In the genomic region with DNA sequence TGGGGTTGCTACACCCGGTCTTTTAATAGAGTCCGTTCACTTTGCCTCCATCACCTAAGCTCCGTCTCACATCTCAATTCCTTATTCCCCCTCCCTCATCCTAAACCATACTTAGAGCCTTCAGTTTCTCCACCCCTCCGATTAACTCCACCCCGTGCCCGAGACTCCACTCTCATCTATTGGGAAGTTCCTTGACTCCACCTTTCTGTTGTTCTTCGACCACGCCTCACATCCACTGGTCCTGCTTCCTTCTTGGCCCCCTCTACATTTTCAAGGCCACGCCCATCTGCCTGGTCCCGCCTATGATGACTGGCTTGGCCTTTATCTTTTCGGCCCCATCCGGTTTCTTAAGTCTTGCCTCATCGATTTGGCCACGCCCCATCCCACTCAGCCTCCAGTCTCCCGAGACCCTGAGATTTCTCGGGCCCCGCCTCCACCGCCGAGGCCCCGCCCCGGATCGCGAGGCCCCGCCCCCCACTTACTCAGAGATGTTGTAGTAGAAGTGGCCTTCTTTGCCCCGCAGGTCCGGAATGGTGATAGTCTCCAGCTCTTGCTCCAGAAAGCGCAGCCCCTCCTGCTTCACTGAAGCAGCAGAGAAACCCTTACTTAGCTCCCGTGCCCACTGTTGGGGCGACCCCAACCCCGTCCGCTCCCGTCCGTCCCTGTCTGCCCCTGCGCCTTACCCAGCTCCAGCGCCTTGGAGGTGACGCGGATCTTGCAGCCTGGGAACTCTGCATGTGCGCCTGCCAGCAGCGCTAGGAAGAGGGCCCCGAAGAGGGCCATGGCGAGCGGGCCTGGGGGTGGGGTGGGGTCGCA, we compare ENCODE assay signal across 8 cellular contexts. TPM values are rescaled to one million over a fixed set of nuclear protein-coding genes. Genes with fewer than 3 reads are reported as not detected.
DNase-seq lines count a peak whose midpoint lies in the region; ATAC-seq and TF ChIP-seq lines count a peak whose summit lies in the region.

No MANE protein-coding gene starts in this region.

- peaks cover 12% of the 10 kb centered on the region for H3K4me1 Mint-ChIP-seq in endodermal cell

- no peak overlapping the region for H3K18ac ChIP-seq in mesendoderm (ENCODE audit: low read length)

- no peak overlapping the region for H4K5ac ChIP-seq in mesendoderm (ENCODE audit: low read length)

- H3K27me3 ChIP-seq in A673 (replicated peaks; ENCODE audit: insufficient read depth, low read depth, low read length, poor library complexity) (no peaks in the 10 kb centered on the region), endodermal cell (ENCODE audit: control insufficient read depth, insufficient read depth, low read length, poor library complexity, severe bottlenecking) (no peaks in the 10 kb centered on the region), mesendoderm (ENCODE audit: insufficient read depth, low read length, poor library complexity) (no peaks in the 10 kb centered on the region)

- peaks cover 6% of the 10 kb centered on the region for H3K79me1 ChIP-seq in mesendoderm (ENCODE audit: low read length)

- CTCF ChIA-PET in A673 (lab: Charles Lee): no interaction called here

- peak overlapping the region; percentile 99 for H3K4me2 ChIP-seq in mesendoderm (ENCODE audit: low read length)

- no peaks in the 10 kb centered on the region for H3K9me3 Mint-ChIP-seq in endodermal cell

- peak overlapping the region; percentile 98 for H3K27ac Mint-ChIP-seq in endodermal cell

- no peak overlapping the region for H3K23ac ChIP-seq in mesendoderm (ENCODE audit: low read length)

- BruUV-seq in A673 (replicated peaks; lab: Mats Ljungman, UMichigan): no TSS peak

- peaks cover 17% of the 10 kb centered on the region for H3K4me1 ChIP-seq in A673 (ENCODE audit: insufficient read depth, low read length, poor library complexity, severe bottlenecking)
- peaks cover 4% of the 10 kb centered on the region for H3K4me1 ChIP-seq in endodermal cell (ENCODE audit: control insufficient read depth, insufficient read depth, low read length)
- peaks cover 2% of the 10 kb centered on the region for H3K4me1 ChIP-seq in mesendoderm (ENCODE audit: control insufficient read depth, low read depth, low read length)

- peak overlapping the region; percentile 1 for H3K4ac ChIP-seq in mesendoderm (ENCODE audit: low read depth, low read length)

- H3K4me3 Mint-ChIP-seq in endodermal cell: peak overlapping the region; percentile 71

- H4K8ac ChIP-seq in mesendoderm (ENCODE audit: low read depth, low read length): no peak overlapping the region

- peak overlapping the region; percentile 81 for H3K27ac ChIP-seq in A673 (ENCODE audit: low read depth, low read length, poor library complexity, severe bottlenecking)
- H3K27ac ChIP-seq in endodermal cell (ENCODE audit: low read depth, low read length): peak overlapping the region; percentile 95
- peak overlapping the region; percentile 1 for H3K27ac ChIP-seq in mesendoderm (ENCODE audit: low read depth, low read length)

- no peak overlapping the region for H2BK15ac ChIP-seq in mesendoderm (replicated peaks; ENCODE audit: low read depth)

- no peak overlapping the region for H2AK5ac ChIP-seq in mesendoderm (ENCODE audit: low read length)

- peaks cover 24% of the 10 kb centered on the region for H3K36me3 Mint-ChIP-seq in endodermal cell (ENCODE audit: low read depth)

- no peak overlapping the region for H2BK120ac ChIP-seq in mesendoderm (ENCODE audit: low read depth, low read length)

- 3 to 5% methylated on average over 15 to 43 of the region's 43 CpGs for WGBS in endodermal cell (ENCODE audit: insufficient coverage in 1 of 2, insufficient read length in 1 of 2), 2 experiments
- 100% methylated on average over 1 of the region's 43 CpGs for WGBS in mesendoderm (ENCODE audit: extremely low coverage, insufficient coverage, low lambda C conversion rate)

- intact Hi-C loops in A673 (cut with micrococcal nuclease; ENCODE audit: unreplicated experiment): loop anchor here (1.0 kb wide), 1 partner anchor 22 kb away; no protein-coding TSS in a partner anchor

- H3K9me3 ChIP-seq in A673 (ENCODE audit: low read depth, low read length, poor library complexity, severe bottlenecking): no peaks in the 10 kb centered on the region
- no peaks in the 10 kb centered on the region for H3K9me3 ChIP-seq in endodermal cell (ENCODE audit: control insufficient read depth, low read length)

- POLR2A ChIA-PET in A673 (lab: Charles Lee; ENCODE audit: low non-redundant PET): interaction anchor here (0.6 kb wide), 1 partner anchor 19 kb away, joined by 5 read pairs; no protein-coding TSS in a partner anchor

- H3K4me3 ChIP-seq in A673 (ENCODE audit: low read depth, low read length, poor library complexity, severe bottlenecking) (peak overlapping the region; percentile 63), endodermal cell (ENCODE audit: low read length) (peak overlapping the region; percentile 89), mesendoderm (ENCODE audit: low read length) (peak overlapping the region; percentile 78)

- H3K79me2 ChIP-seq in mesendoderm (ENCODE audit: control insufficient read depth, insufficient read depth, low read length): peaks cover 3% of the 10 kb centered on the region

- TF ChIP-seq CTCF in A673 (conservative IDR thresholded peaks at IDR 0.05; ENCODE audit: low read depth, low read length) (no peak), endodermal cell (conservative IDR thresholded peaks at IDR 0.05) (no peak)

- ATAC-seq in GM18867 (IDR thresholded peaks at IDR 0.05; ENCODE audit: unreplicated experiment) (peak; percentile 87), HG03095 (IDR thresholded peaks at IDR 0.05; ENCODE audit: unreplicated experiment) (peak; percentile 85)

- H2BK5ac ChIP-seq in mesendoderm (ENCODE audit: low read length): peak overlapping the region; percentile 80

- peak; percentile 100 for DNase-seq in A673 (ENCODE audit: low spot score)
- DNase-seq in NCI-H69 (lab: John Stamatoyannopoulos, UW): peak; percentile 97
- peak; percentile 100 for DNase-seq in activated CD8-positive, alpha-beta memory T cell treated with anti-CD3 and anti-CD28 coated beads for 24 hours
- DNase-seq in endodermal cell: peak; percentile 100
- DNase-seq in mesendoderm: peak; percentile 100
- peak; percentile 87 for DNase-seq in stimulated activated CD8-positive, alpha-beta memory T cell treated with anti-CD3 and anti-CD28 coated beads, Interleukin-12 subunit alpha, Interleukin-12 subunit beta, amount 100 ng/mL, for 24 hours (ENCODE audit: extremely low read depth)

- H3K27me3 Mint-ChIP-seq in endodermal cell (ENCODE audit: insufficient read depth): peaks cover 12% of the 10 kb centered on the region

- peaks cover 14% of the 10 kb centered on the region for H3K36me3 ChIP-seq in A673 (ENCODE audit: insufficient read depth, low read length, poor library complexity, severe bottlenecking)
- H3K36me3 ChIP-seq in endodermal cell (ENCODE audit: control insufficient read depth, insufficient read depth, low read length): peaks cover 33% of the 10 kb centered on the region
- H3K36me3 ChIP-seq in mesendoderm (ENCODE audit: control insufficient read depth, insufficient read depth, low read length): peaks cover 12% of the 10 kb centered on the region

- H3K56ac ChIP-seq in mesendoderm (ENCODE audit: low read length): peak overlapping the region; percentile 94

- H3K9ac ChIP-seq in endodermal cell (ENCODE audit: extremely low read depth, low read length, poor library complexity, severe bottlenecking) (peak overlapping the region; percentile 72), mesendoderm (ENCODE audit: low read length) (peak overlapping the region; percentile 94)

RNA-seq across cellular contexts. Expression of a gene that starts 1.1 kb away (rescaled TPM):
- total RNA-seq in A673 (2021) (58.3 and 62.8 TPM in 2 replicates), endodermal cell (100 to 1,000 TPM in 1 of 2 donors, 10 to 100 TPM in 1; 92.1 to 123 TPM)
- 92.8 TPM for polyA plus RNA-seq in endodermal cell (2013, experiment 1 of 2)
- 82.3 TPM for polyA plus RNA-seq in endodermal cell (2013, experiment 2 of 2)
- polyA plus RNA-seq in mesendoderm (2013, experiment 1 of 2): 65.4 TPM
- polyA plus RNA-seq in mesendoderm (2013, experiment 2 of 2): 67.5 TPM

RNA-seq across cellular contexts. Expression of a gene that starts 19.7 kb away (rescaled TPM):
- total RNA-seq in A673 (2021): 76.7 and 83.5 TPM in 2 replicates
- total RNA-seq in endodermal cell: 10 to 100 TPM; 70.7 to 84.8 TPM
- 38.6 TPM for polyA plus RNA-seq in endodermal cell (2013, experiment 1 of 2)
- polyA plus RNA-seq in endodermal cell (2013, experiment 2 of 2): 34.6 TPM
- polyA plus RNA-seq in mesendoderm (2013, experiment 1 of 2): 28.1 TPM
- polyA plus RNA-seq in mesendoderm (2013, experiment 2 of 2): 27.7 TPM

RNA-seq across cellular contexts. Expression of a gene that starts 19.9 kb away (rescaled TPM):
- total RNA-seq in A673 (2021): 3.2 and 3.3 TPM in 2 replicates
- total RNA-seq in endodermal cell: 1 to 10 TPM; 4.4 to 6.4 TPM
- 1.5 TPM for polyA plus RNA-seq in endodermal cell (2013, experiment 1 of 2)
- 1.9 TPM for polyA plus RNA-seq in endodermal cell (2013, experiment 2 of 2)
- 2.3 TPM for polyA plus RNA-seq in mesendoderm (2013, experiment 1 of 2)
- polyA plus RNA-seq in mesendoderm (2013, experiment 2 of 2): 2.2 TPM

RNA-seq across cellular contexts. Expression of a gene that starts 23.5 kb away (rescaled TPM):
- total RNA-seq in A673 (2021): 1.9 and 2.0 TPM in 2 replicates
- 1 to 10 TPM; 2.2 to 2.6 TPM for total RNA-seq in endodermal cell
- 0.89 TPM for polyA plus RNA-seq in endodermal cell (2013, experiment 1 of 2)
- 0.54 TPM for polyA plus RNA-seq in endodermal cell (2013, experiment 2 of 2)
- polyA plus RNA-seq in mesendoderm (2013, experiment 1 of 2): 0.48 TPM
- 0.27 TPM for polyA plus RNA-seq in mesendoderm (2013, experiment 2 of 2)

RNA-seq across cellular contexts. Expression of a gene that starts 23.6 kb away (rescaled TPM):
- 47.5 and 55.8 TPM in 2 replicates for total RNA-seq in A673 (2021)
- 10 to 100 TPM; 22.0 to 34.5 TPM for total RNA-seq in endodermal cell
- 40.7 TPM for polyA plus RNA-seq in endodermal cell (2013, experiment 1 of 2)
- 37.1 TPM for polyA plus RNA-seq in endodermal cell (2013, experiment 2 of 2)
- 21.6 TPM for polyA plus RNA-seq in mesendoderm (2013, experiment 1 of 2)
- polyA plus RNA-seq in mesendoderm (2013, experiment 2 of 2): 20.1 TPM

Comparison
In these comparisons a context has a peak if more than half of its experiments do, and no peak if none do; other contexts are left out.
1. Peak in every context shown above with its lines: DNase-seq, ATAC-seq, H3K4me3 ChIP-seq and H3K27ac ChIP-seq.
2. H3K27ac ChIP-seq: peak in every context shown above with its lines; median percentile 95 in endodermal cell; 81 in A673; 1 in mesendoderm.